In genomic region chr16:29148426-29148760, GRCh38 we compare ENCODE assay signal across 7 cellular contexts.
DNase-seq lines count a peak whose midpoint lies in the region; ATAC-seq and TF ChIP-seq lines count a peak whose summit lies in the region.
"Not testable (repeated sequence)": the region's sequence is repeated elsewhere in the genome, so short reads cannot be mapped to it uniquely, and the experiment has no call there.

No MANE protein-coding gene starts in this region.

- peaks cover 12% of the 10 kb centered on the region for H3K36me3 Mint-ChIP-seq in activated naive CD8-positive, alpha-beta T cell treated with anti-CD3 and anti-CD28 coated beads, Interleukin-2, amount 50 U/mL, for 24 hours (ENCODE audit: low read depth)
- peaks cover 25% of the 10 kb centered on the region for H3K36me3 Mint-ChIP-seq in stimulated activated effector memory CD8-positive, alpha-beta T cell treated with anti-CD3 and anti-CD28 coated beads, Interleukin-12 subunit alpha, Interleukin-12 subunit beta, amount 100 ng/mL, for 72 hours

- H3K14ac ChIP-seq in IMR-90 (replicated peaks; ENCODE audit: low read depth, low read length): not testable (repeated sequence)

- not testable (repeated sequence) for H3K23ac ChIP-seq in IMR-90 (ENCODE audit: low read depth, low read length)

- peak overlapping the region; percentile 15; the same call in 1 of the 2 replicates for H4K91ac ChIP-seq in IMR-90 (ENCODE audit: insufficient read depth, low read depth, low read length)

- H3K4me1 Mint-ChIP-seq in activated naive CD8-positive, alpha-beta T cell treated with anti-CD3 and anti-CD28 coated beads, Interleukin-2, amount 50 U/mL, for 24 hours: peaks cover 52% of the 10 kb centered on the region
- peaks cover 41% of the 10 kb centered on the region for H3K4me1 Mint-ChIP-seq in stimulated activated effector memory CD8-positive, alpha-beta T cell treated with anti-CD3 and anti-CD28 coated beads, Interleukin-12 subunit alpha, Interleukin-12 subunit beta, amount 100 ng/mL, for 72 hours

- H3K4ac ChIP-seq in IMR-90 (ENCODE audit: low read depth, low read length): not testable (repeated sequence)

- TF ChIP-seq CTCF in IMR-90 (conservative IDR thresholded peaks at IDR 0.05; ENCODE audit: low read depth, low read length); left lung (IDR thresholded peaks at IDR 0.05): not testable (repeated sequence)

- dilution Hi-C loops in IMR-90 (cut with HindIII; ENCODE audit: low sequenced_read_pairs, unreplicated experiment): not testable (repeated sequence)

- H3K18ac ChIP-seq in IMR-90 (ENCODE audit: low read depth, low read length): 0 out of 2 replicates have a peak overlapping the region, but pooled peaks have one; percentile 2

- CTCF ChIA-PET in IMR-90 (lab: Yijun Ruan, JAX): not testable (repeated sequence)

- peak overlapping the region; percentile 42 for H3K4me3 Mint-ChIP-seq in activated naive CD8-positive, alpha-beta T cell treated with anti-CD3 and anti-CD28 coated beads, Interleukin-2, amount 50 U/mL, for 24 hours
- H3K4me3 Mint-ChIP-seq in stimulated activated effector memory CD8-positive, alpha-beta T cell treated with anti-CD3 and anti-CD28 coated beads, Interleukin-12 subunit alpha, Interleukin-12 subunit beta, amount 100 ng/mL, for 72 hours: peak overlapping the region; percentile 36

- not testable (repeated sequence) for H3K79me1 ChIP-seq in IMR-90 (ENCODE audit: low read depth in 1 of 2, low read length in 2 of 2)

- not testable (repeated sequence) for H2BK20ac ChIP-seq in IMR-90 (ENCODE audit: low read depth, low read length)

- not testable (repeated sequence) for TF ChIP-seq RAD21 in IMR-90 (IDR thresholded peaks at IDR 0.05; ENCODE audit: low read length)

- not testable (repeated sequence) for H2BK15ac ChIP-seq in IMR-90 (ENCODE audit: low read depth, low read length)

- peak; percentile 56 for ATAC-seq in IMR-90 (ENCODE audit: low read depth)
- ATAC-seq in activated naive CD8-positive, alpha-beta T cell treated with anti-CD3 and anti-CD28 coated beads, Interleukin-2, amount 50 U/mL, for 24 hours: peak; percentile 76
- ATAC-seq in left lung: peak; percentile 8
- peak; percentile 69 for ATAC-seq in stimulated activated effector memory CD8-positive, alpha-beta T cell treated with anti-CD3 and anti-CD28 coated beads, Interleukin-12 subunit alpha, Interleukin-12 subunit beta, amount 100 ng/mL, for 72 hours

- H3K36me3 ChIP-seq in IMR-90 (ENCODE audit: control insufficient read depth, insufficient read depth, low read length): not testable (repeated sequence)
- peaks cover 0 to 18% of the 10 kb centered on the region in 2 donors for H3K36me3 ChIP-seq in left lung

- H2AK5ac ChIP-seq in IMR-90 (ENCODE audit: low read depth, low read length): peak overlapping the region; percentile 7; the same call in 1 of the 2 replicates

- not testable (repeated sequence) for H3K9me3 Mint-ChIP-seq in activated naive CD8-positive, alpha-beta T cell treated with anti-CD3 and anti-CD28 coated beads, Interleukin-2, amount 50 U/mL, for 24 hours; stimulated activated effector memory CD8-positive, alpha-beta T cell treated with anti-CD3 and anti-CD28 coated beads, Interleukin-12 subunit alpha, Interleukin-12 subunit beta, amount 100 ng/mL, for 72 hours

- BruUV-seq in IMR-90 (replicated peaks; lab: Mats Ljungman, UMichigan): not testable (repeated sequence)

- H4K5ac ChIP-seq in IMR-90 (ENCODE audit: low read depth, low read length): not testable (repeated sequence)

- H3K27me3 ChIP-seq in IMR-90 (ENCODE audit: control insufficient read depth, insufficient read depth, low read length); left lung: not testable (repeated sequence)

- H4K8ac ChIP-seq in IMR-90 (ENCODE audit: low read depth in 2 of 2, low read length in 2 of 2): not testable (repeated sequence)

- POLR2A ChIA-PET in IMR-90 (lab: Charles Lee; ENCODE audit: unreplicated experiment): not testable (repeated sequence)

- not testable (repeated sequence) for H2AFZ ChIP-seq in IMR-90 (replicated peaks; ENCODE audit: low read length, poor library complexity)

- H3K27me3 Mint-ChIP-seq in activated naive CD8-positive, alpha-beta T cell treated with anti-CD3 and anti-CD28 coated beads, Interleukin-2, amount 50 U/mL, for 24 hours: not testable (repeated sequence)

- H4K20me1 ChIP-seq in IMR-90 (ENCODE audit: insufficient read depth, low read length): not testable (repeated sequence)

- TF ChIP-seq POLR2A in IMR-90 (IDR thresholded peaks at IDR 0.05; ENCODE audit: low read depth, low read length): not testable (repeated sequence)

- H3K27ac ChIP-seq in IMR-90 (ENCODE audit: insufficient read depth, low read length): not testable (repeated sequence)
- H3K27ac ChIP-seq in left lung (peak overlapping the region in 1 of 2 donors; percentile 69), skin epidermis (peak overlapping the region in 13 of 21 experiments; percentile 34 to 86 (median 69))

- in situ Hi-C loops in IMR-90 (cut with MboI; ENCODE audit: low sequenced_read_pairs): not testable (repeated sequence)

- intact Hi-C loops in IMR-90 (cut with micrococcal nuclease); left lung (cut with DNase I): not testable (repeated sequence)

- not testable (repeated sequence) for H3K4me1 ChIP-seq in IMR-90 (ENCODE audit: control insufficient read depth, insufficient read depth, low read length)
- H3K4me1 ChIP-seq in left lung: peaks cover 0 to 37% of the 10 kb centered on the region in 2 donors

- not testable (repeated sequence) for H2BK5ac ChIP-seq in IMR-90 (ENCODE audit: low read depth, low read length, poor library complexity, severe bottlenecking)

- H3K27ac Mint-ChIP-seq in activated naive CD8-positive, alpha-beta T cell treated with anti-CD3 and anti-CD28 coated beads, Interleukin-2, amount 50 U/mL, for 24 hours: peak overlapping the region; percentile 71
- peak overlapping the region; percentile 79 for H3K27ac Mint-ChIP-seq in stimulated activated effector memory CD8-positive, alpha-beta T cell treated with anti-CD3 and anti-CD28 coated beads, Interleukin-12 subunit alpha, Interleukin-12 subunit beta, amount 100 ng/mL, for 72 hours

- no CpG with 5 or more reads among the region's 8 CpGs for WGBS in IMR-90 (ENCODE audit: extremely low coverage in 2 of 2, insufficient read length in 1 of 2), 2 experiments

- H3K4me3 ChIP-seq in IMR-90 (ENCODE audit: insufficient read depth, low read depth, low read length); left lung; skin epidermis: not testable (repeated sequence)

- not testable (repeated sequence) for H2BK120ac ChIP-seq in IMR-90 (ENCODE audit: low read depth, low read length)

- not testable (repeated sequence) for H3K56ac ChIP-seq in IMR-90 (ENCODE audit: extremely low read depth, insufficient read depth, low read length)

- H3K4me2 ChIP-seq in IMR-90 (ENCODE audit: low read depth, low read length): not testable (repeated sequence)

- H2AK9ac ChIP-seq in IMR-90 (replicated peaks; ENCODE audit: low read depth, low read length, poor library complexity): not testable (repeated sequence)

- H3K9me1 ChIP-seq in IMR-90 (ENCODE audit: insufficient read depth, low read length): not testable (repeated sequence)

- peak; percentile 36 for DNase-seq in IMR-90
- DNase-seq in activated CD4-positive, alpha-beta T cell treated with anti-CD3 and anti-CD28 coated beads, Interleukin-2, amount 50 U/mL, for 1 hour: peak; percentile 26
- DNase-seq in activated T-cell treated with anti-CD3 and anti-CD28 coated beads, Interleukin-2, amount 50 U/mL, for 48 hours: peak; percentile 48 to 55
- DNase-seq in activated naive CD8-positive, alpha-beta T cell treated with anti-CD3 and anti-CD28 coated beads, Interleukin-2, amount 50 U/mL, for 24 hours: peak; percentile 27
- DNase-seq in left lung: peak in 1 of 2 donors; percentile 45
- DNase-seq in stimulated activated effector memory CD8-positive, alpha-beta T cell treated with anti-CD3 and anti-CD28 coated beads, Interleukin-12 subunit alpha, Interleukin-12 subunit beta, amount 100 ng/mL, for 72 hours (ENCODE audit: low spot score in 2 of 2): not testable (repeated sequence)

- not testable (repeated sequence) for H3K9me3 ChIP-seq in IMR-90 (ENCODE audit: control insufficient read depth, insufficient read depth, low read length); left lung

- not testable (repeated sequence) for H3K9ac ChIP-seq in IMR-90 (ENCODE audit: low read depth, low read length)

TF ChIP-seq in IMR-90, 13 proteins besides CTCF, POLR2A, EP300 and RAD21:
- peak; percentile 24; the same call in 1 of the 2 replicates for TF ChIP-seq USF2 (IDR thresholded peaks at IDR 0.05; ENCODE audit: low read depth, low read length)

Comparison
In these comparisons a context has a peak if more than half of its experiments do, and no peak if none do; other contexts are left out.
1. ATAC-seq: peak in every context shown above with its lines; median percentile 76 in activated naive CD8-positive, alpha-beta T cell treated with anti-CD3 and anti-CD28 coated beads, Interleukin-2, amount 50 U/mL, for 24 hours; 69 in stimulated activated effector memory CD8-positive, alpha-beta T cell treated with anti-CD3 and anti-CD28 coated beads, Interleukin-12 subunit alpha, Interleukin-12 subunit beta, amount 100 ng/mL, for 72 hours; 56 in IMR-90; 8 in left lung.